7 cellular contexts compared by ENCODE assay signal in the genomic region with DNA sequence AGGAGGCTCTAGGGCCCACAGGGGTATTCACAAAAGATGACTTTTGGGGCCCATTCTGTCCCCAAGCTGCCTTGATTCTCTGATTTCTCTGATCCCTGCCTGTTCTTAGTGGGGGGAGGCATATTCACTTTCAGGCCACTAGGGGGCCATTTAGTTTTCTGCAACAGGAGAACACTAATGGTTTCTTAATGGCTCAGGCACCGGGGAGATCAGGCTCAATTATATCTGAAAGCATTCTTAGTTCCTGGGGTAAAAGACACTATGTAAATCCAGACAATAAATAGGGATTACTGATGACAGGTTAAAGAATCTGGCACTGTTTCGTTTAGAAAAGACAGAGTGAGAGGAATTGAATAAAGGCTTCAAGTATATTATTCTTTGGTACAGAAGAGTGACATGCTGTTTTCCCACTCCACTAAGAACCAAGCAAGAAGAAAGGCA. TPM values are rescaled to one million over a fixed set of nuclear protein-coding genes. Genes with fewer than 3 reads are reported as not detected.
DNase-seq lines count a peak whose midpoint lies in the region; ATAC-seq, FAIRE-seq and TF ChIP-seq lines count a peak whose summit lies in the region.

No MANE protein-coding gene starts in this region.

- H3K27ac ChIP-seq in ascending aorta (peak overlapping the region; percentile 23 to 86), hepatocyte (no peak overlapping the region), small intestine (ENCODE audit: low read depth in 1 of 2, low read length in 1 of 2) (no peak overlapping the region)

- H3K36me3 ChIP-seq in Loucy (ENCODE audit: insufficient read depth, low read length) (no peaks in the 10 kb centered on the region), ascending aorta (no peaks in the 10 kb centered on the region), hepatocyte (replicated peaks; ENCODE audit: insufficient read depth, low read depth) (no peaks in the 10 kb centered on the region), small intestine (ENCODE audit: control insufficient read depth in 2 of 2, insufficient read depth in 2 of 2, low read length in 2 of 2) (no peaks in the 10 kb centered on the region)

- peaks cover 13% of the 10 kb centered on the region for H3K4me1 ChIP-seq in Loucy (ENCODE audit: insufficient read depth, low read length, poor library complexity, severe bottlenecking)
- peaks cover 8 to 14% of the 10 kb centered on the region in 2 donors for H3K4me1 ChIP-seq in ascending aorta
- H3K4me1 ChIP-seq in hepatocyte (ENCODE audit: insufficient read depth) = peaks cover 12% of the 10 kb centered on the region
- H3K4me1 ChIP-seq in small intestine (ENCODE audit: control insufficient read depth in 2 of 2, insufficient read depth in 1 of 2, low read depth in 1 of 2, low read length in 1 of 2) = peaks cover 3 to 6% of the 10 kb centered on the region in 2 donors

- FAIRE-seq in small intestine (lab: Jason Lieb, UNC) = no peak

- DNase-seq in GM10248 (ENCODE audit: extremely low spot score) = peak; percentile 78
- peak; percentile 74 for DNase-seq in SK-N-DZ (ENCODE audit: low spot score)
- DNase-seq in ascending aorta (ENCODE audit: low spot score in 2 of 2) = no peak
- peak; percentile 83 for DNase-seq in hepatocyte (ENCODE audit: low spot score)
- peak; percentile 75 for DNase-seq in small intestine

- H3K9me2 ChIP-seq in Loucy (replicated peaks; ENCODE audit: low read depth, low read length) (no peaks in the 10 kb centered on the region), hepatocyte (replicated peaks; ENCODE audit: insufficient read depth) (no peaks in the 10 kb centered on the region)

- H3K4me2 ChIP-seq in Loucy (ENCODE audit: low read depth, low read length, poor library complexity, severe bottlenecking) (no peak overlapping the region), hepatocyte (no peak overlapping the region)

- no peaks in the 10 kb centered on the region for H3K27me3 ChIP-seq in Loucy (ENCODE audit: insufficient read depth, low read length, poor library complexity, severe bottlenecking)
- H3K27me3 ChIP-seq in ascending aorta = no peaks in the 10 kb centered on the region
- no peaks in the 10 kb centered on the region for H3K27me3 ChIP-seq in hepatocyte
- no peaks in the 10 kb centered on the region for H3K27me3 ChIP-seq in small intestine (ENCODE audit: control insufficient read depth in 2 of 2, insufficient read depth in 2 of 2, low read length in 2 of 2)

- H3K4me3 ChIP-seq in Loucy (ENCODE audit: low read length, poor library complexity, severe bottlenecking) (no peak overlapping the region), ascending aorta (no peak overlapping the region), hepatocyte (no peak overlapping the region), small intestine (ENCODE audit: low read depth in 1 of 2, low read length in 2 of 2) (no peak overlapping the region)

- intact Hi-C loops in ascending aorta (cut with DNase I) = loop anchor here (1.0 to 5.0 kb wide), 2 partner anchors 101 to 219 kb away; no protein-coding TSS in a partner anchor

- H2AFZ ChIP-seq in Loucy (ENCODE audit: low read length) = no peak overlapping the region
- H2AFZ ChIP-seq in hepatocyte = no peak overlapping the region

- POLR2A ChIA-PET in GM10248 (lab: Yijun Ruan, JAX) = no interaction called here

- CTCF ChIA-PET in GM10248 (lab: Yijun Ruan, JAX) = interaction anchor here (1.0 to 23.2 kb wide), 19 partner anchors 8 to 283 kb away, joined by 3 to 405 read pairs (median 6); partner anchors contain the start of genes CCDC9B and PLCB2

- H3K9me3 ChIP-seq in Loucy (ENCODE audit: insufficient read depth, low read depth, low read length) (no peaks in the 10 kb centered on the region), ascending aorta (no peaks in the 10 kb centered on the region), hepatocyte (ENCODE audit: low read depth) (no peaks in the 10 kb centered on the region), small intestine (ENCODE audit: control insufficient read depth, low read depth) (no peaks in the 10 kb centered on the region)

- WGBS in hepatocyte (ENCODE audit: low lambda C conversion rate, missing lambda C conversion rate) = 1% methylated on average over 2 of the region's 2 CpGs
- 0 to 3% (median 1%) methylated on average over 2 of the region's 2 CpGs for WGBS in small intestine, 3 donors

- H4K20me1 ChIP-seq in Loucy (ENCODE audit: insufficient read depth, low read length, poor library complexity, severe bottlenecking) (peaks cover 13% of the 10 kb centered on the region), hepatocyte (ENCODE audit: insufficient read depth, poor library complexity, severe bottlenecking) (no peaks in the 10 kb centered on the region)

- peaks cover 22% of the 10 kb centered on the region for H3K79me2 ChIP-seq in Loucy (ENCODE audit: insufficient read depth, low read length)
- H3K79me2 ChIP-seq in hepatocyte = peaks cover 13% of the 10 kb centered on the region

- ATAC-seq in GM21423 (IDR thresholded peaks at IDR 0.05; ENCODE audit: unreplicated experiment) = no peak

- H3F3A ChIP-seq in Loucy (ENCODE audit: low read depth) = no peaks in the 10 kb centered on the region

- H3K9ac ChIP-seq in Loucy (ENCODE audit: low read depth, low read length, poor library complexity, severe bottlenecking) = no peak overlapping the region

- peak; percentile 72 for TF ChIP-seq CTCF in GM10248 (IDR thresholded peaks at IDR 0.05; ENCODE audit: control extremely low read depth, extremely low read depth, low read depth, missing control alignments)
- peak; percentile 93 for TF ChIP-seq CTCF in Loucy (conservative IDR thresholded peaks at IDR 0.05; ENCODE audit: low read length)
- peak; percentile 84 to 87 (median 87) for TF ChIP-seq CTCF in ascending aorta (IDR thresholded peaks at IDR 0.05)
- TF ChIP-seq CTCF in hepatocyte (IDR thresholded peaks at IDR 0.05; ENCODE audit: poor library complexity) = peak; percentile 79

RNA-seq across cellular contexts. Expression of gene INAFM2, which starts 2.5 kb away (rescaled TPM):
- 13.1 and 14.5 TPM in 2 replicates for polyA plus RNA-seq in SK-N-DZ (2014; cell fraction: cytosol; rRNA removed)
- polyA plus RNA-seq in SK-N-DZ (2014; cell fraction: nucleus; rRNA removed) = 9.4 and 9.9 TPM in 2 replicates
- total RNA-seq in ascending aorta = 69.8 TPM
- total RNA-seq in hepatocyte = 13.7 and 14.4 TPM in 2 replicates
- polyA plus RNA-seq in hepatocyte = 17.4 and 19.5 TPM in 2 replicates
- 1 to 10 TPM; 4.7 to 7.6 (median 5.4) TPM for polyA plus RNA-seq in small intestine

RNA-seq across cellular contexts. Expression of gene PLCB2, which starts 13.2 kb away (rescaled TPM):
- 12.5 and 12.6 TPM in 2 replicates for polyA plus RNA-seq in SK-N-DZ (2014; cell fraction: cytosol; rRNA removed)
- 71.1 and 88.9 TPM in 2 replicates for polyA plus RNA-seq in SK-N-DZ (2014; cell fraction: nucleus; rRNA removed)
- 6.9 TPM for total RNA-seq in ascending aorta
- 1.0 and 1.7 TPM in 2 replicates for total RNA-seq in hepatocyte
- polyA plus RNA-seq in hepatocyte = 4.4 and 4.9 TPM in 2 replicates
- polyA plus RNA-seq in small intestine = 1 to 10 TPM; 5.6 to 8.1 (median 7.6) TPM

RNA-seq across cellular contexts. Expression of gene CCDC9B, which starts 19.8 kb away (rescaled TPM):
- 0.39 and 2.8 TPM in 2 replicates for polyA plus RNA-seq in SK-N-DZ (2014; cell fraction: cytosol; rRNA removed)
- polyA plus RNA-seq in SK-N-DZ (2014; cell fraction: nucleus; rRNA removed) = 4.7 and 9.8 TPM in 2 replicates
- total RNA-seq in ascending aorta (55.8 TPM), hepatocyte (1.8 and 4.0 TPM in 2 replicates)
- polyA plus RNA-seq in hepatocyte (5.3 and 7.6 TPM in 2 replicates), small intestine (1 to 10 TPM; 2.2 to 7.4 (median 2.7) TPM)

RNA-seq across cellular contexts. Expression of gene PHGR1, which starts 29.9 kb away (rescaled TPM):
- polyA plus RNA-seq in SK-N-DZ (2014; cell fraction: cytosol; rRNA removed) = not detected in 2 replicates
- polyA plus RNA-seq in SK-N-DZ (2014; cell fraction: nucleus; rRNA removed) = not detected in 2 replicates
- not detected for total RNA-seq in ascending aorta
- 49.8 and 76.1 TPM in 2 replicates for total RNA-seq in hepatocyte
- polyA plus RNA-seq in hepatocyte = 207 and 222 TPM in 2 replicates
- polyA plus RNA-seq in small intestine = over 10,000 TPM in 2 of 3 donors, 1,000 to 10,000 TPM in 1; 4,043 to 32,483 (median 28,942) TPM

RNA-seq across cellular contexts. Expression of gene DISP2, which starts 37.1 kb away (rescaled TPM):
- 1.2 and 1.4 TPM in 2 replicates for polyA plus RNA-seq in SK-N-DZ (2014; cell fraction: cytosol; rRNA removed)
- 1.0 and 1.7 TPM in 2 replicates for polyA plus RNA-seq in SK-N-DZ (2014; cell fraction: nucleus; rRNA removed)
- total RNA-seq in ascending aorta (0.32 TPM), hepatocyte (0.12 and 1.0 TPM in 2 replicates)
- polyA plus RNA-seq in hepatocyte (0.93 and 1.5 TPM in 2 replicates), small intestine (10 to 100 TPM in 1 of 3 donors, 1 to 10 TPM in 2; 2.2 to 12.2 (median 3.4) TPM)

Comparison
In these comparisons a context has a peak if more than half of its experiments do, and no peak if none do; other contexts are left out.
1. DNase-seq: peak in GM10248 (single experiment), SK-N-DZ (single experiment), hepatocyte (single experiment) and small intestine (single experiment); none in ascending aorta (0 of 2).
2. H3K27ac ChIP-seq: peak in ascending aorta (2 of 2); none in hepatocyte (single experiment) and small intestine (0 of 2).
3. RNA of gene CCDC9B, which starts 19.8 kb away (total RNA-seq): 55.8 TPM in ascending aorta (single experiment); 1.8 to 4.0 TPM in hepatocyte; every median in the first group is over 10 times any median in the second.
4. Peak in every context shown above with its lines, with median percentiles within 50 percentile points of each other: CTCF ChIP-seq.